In genomic region chr17:18038149-18038850, GRCh38 we compare ENCODE assay signal across 8 cellular contexts. TPM values are rescaled to one million over a fixed set of nuclear protein-coding genes. Genes with fewer than 3 reads are reported as not detected.
DNase-seq lines count a peak whose midpoint lies in the region; ATAC-seq and TF ChIP-seq lines count a peak whose summit lies in the region.

No MANE protein-coding gene starts in this region.

- H2BK12ac ChIP-seq in neuronal stem cell (ENCODE audit: low read length): no peak overlapping the region

- H3K27me3 ChIP-seq in right atrium auricular region: no peaks in the 10 kb centered on the region
- H3K27me3 ChIP-seq in neuronal stem cell (ENCODE audit: control insufficient read depth in 3 of 3, insufficient read depth in 3 of 3, low read depth in 1 of 3, low read length in 3 of 3): peaks cover 0 to 2% (median 0%) of the 10 kb centered on the region in 3 experiments

- H3K4me3 Mint-ChIP-seq in T-helper 2 cell treated with Interferon-gamma antibody and Interleukin-4, amounts not matched to agents 5 μg/mL and 100 μg/mL, for 36 hours: peak overlapping the region; percentile 98
- peak overlapping the region; percentile 99 for H3K4me3 Mint-ChIP-seq in endothelial cell (ENCODE audit: unreplicated experiment)

- H3K27ac ChIP-seq in right atrium auricular region (peak overlapping the region; percentile 88 to 89), neuronal stem cell (replicated peaks; ENCODE audit: low read length) (no peak overlapping the region)

- H2BK120ac ChIP-seq in neuronal stem cell (ENCODE audit: low read depth, low read length): no peak overlapping the region

- H3K27ac Mint-ChIP-seq in T-helper 2 cell treated with Interferon-gamma antibody and Interleukin-4, amounts not matched to agents 5 μg/mL and 100 μg/mL, for 36 hours: peak overlapping the region; percentile 97
- H3K27ac Mint-ChIP-seq in endothelial cell (ENCODE audit: unreplicated experiment): no peak overlapping the region

- H4K8ac ChIP-seq in neuronal stem cell (ENCODE audit: low read depth, low read length): no peak overlapping the region

- no peak overlapping the region for H3K23ac ChIP-seq in neuronal stem cell (ENCODE audit: low read depth, low read length, poor library complexity)

- H2AK5ac ChIP-seq in neuronal stem cell (ENCODE audit: low read depth, low read length): peak overlapping the region; percentile 73

- no CpG with 5 or more reads among the region's 13 CpGs for WGBS in neuronal stem cell (ENCODE audit: extremely low coverage in 2 of 2, insufficient read length in 2 of 2, insufficient replicate concordance in 1 of 2), 2 donors

- H3K27me3 Mint-ChIP-seq in T-helper 2 cell treated with Interferon-gamma antibody and Interleukin-4, amounts not matched to agents 5 μg/mL and 100 μg/mL, for 36 hours (ENCODE audit: low read depth): no peaks in the 10 kb centered on the region
- H3K27me3 Mint-ChIP-seq in endothelial cell (ENCODE audit: unreplicated experiment): peaks cover 6% of the 10 kb centered on the region

- H3K4me2 ChIP-seq in neuronal stem cell (ENCODE audit: insufficient read depth, low read length, poor library complexity, severe bottlenecking): peak overlapping the region; percentile 78

- no peak for DNase-seq in right atrium auricular region (ENCODE audit: low spot score)
- DNase-seq in Right ventricle myocardium superior: no peak
- DNase-seq in T-helper 2 cell treated with Interferon-gamma antibody and Interleukin-4, amounts not matched to agents 5 μg/mL and 100 μg/mL, for 36 hours (ENCODE audit: low spot score): peak; percentile 18
- no peak for DNase-seq in endothelial cell (ENCODE audit: low spot score)
- DNase-seq in neuronal stem cell (ENCODE audit: low spot score): no peak
- no peak for DNase-seq in mucosa of gallbladder (ENCODE audit: low spot score)

- H3K4me1 Mint-ChIP-seq in T-helper 2 cell treated with Interferon-gamma antibody and Interleukin-4, amounts not matched to agents 5 μg/mL and 100 μg/mL, for 36 hours (ENCODE audit: low read depth): peaks cover 37% of the 10 kb centered on the region
- peaks cover 27% of the 10 kb centered on the region for H3K4me1 Mint-ChIP-seq in endothelial cell (ENCODE audit: unreplicated experiment)

- H3K9ac ChIP-seq in neuronal stem cell (ENCODE audit: low read depth, low read length, poor library complexity): peak overlapping the region; percentile 85

- H3K9me3 Mint-ChIP-seq in T-helper 2 cell treated with Interferon-gamma antibody and Interleukin-4, amounts not matched to agents 5 μg/mL and 100 μg/mL, for 36 hours: no peaks in the 10 kb centered on the region
- no peaks in the 10 kb centered on the region for H3K9me3 Mint-ChIP-seq in endothelial cell (ENCODE audit: unreplicated experiment)

- intact Hi-C loops in Right ventricle myocardium superior (cut with DNase I): loop anchor here (5.0 to 10.0 kb wide), 2 partner anchors 63 to 356 kb away; partner anchors contain the start of genes DRC3, RAI1 and TOM1L2

- peak overlapping the region; percentile 80 to 83 for H3K4me3 ChIP-seq in right atrium auricular region
- peak overlapping the region; percentile 72 to 99 for H3K4me3 ChIP-seq in neuronal stem cell (ENCODE audit: low read length in 2 of 2)

- H3K36me3 ChIP-seq in right atrium auricular region: no peaks in the 10 kb centered on the region
- H3K36me3 ChIP-seq in neuronal stem cell (replicated peaks in 1 of 2; ENCODE audit: control insufficient read depth in 2 of 2, insufficient read depth in 2 of 2, low read length in 2 of 2): no peaks in the 10 kb centered on the region

- H2BK15ac ChIP-seq in neuronal stem cell (ENCODE audit: low read length): no peak overlapping the region

- H3K36me3 Mint-ChIP-seq in T-helper 2 cell treated with Interferon-gamma antibody and Interleukin-4, amounts not matched to agents 5 μg/mL and 100 μg/mL, for 36 hours (ENCODE audit: low read depth): peaks cover 3% of the 10 kb centered on the region
- peaks cover 5% of the 10 kb centered on the region for H3K36me3 Mint-ChIP-seq in endothelial cell (ENCODE audit: low read depth, unreplicated experiment)

- H2BK5ac ChIP-seq in neuronal stem cell (ENCODE audit: low read length): peak overlapping the region; percentile 88

- no peak overlapping the region for H4K91ac ChIP-seq in neuronal stem cell (ENCODE audit: low read depth, low read length, poor library complexity)

- no peak for ATAC-seq in Right ventricle myocardium superior (ENCODE audit: poor library complexity)
- no peak for ATAC-seq in GM18868 (IDR thresholded peaks at IDR 0.05; ENCODE audit: unreplicated experiment)
- no peak for ATAC-seq in GM18873 (IDR thresholded peaks at IDR 0.05; ENCODE audit: low FRiP score, unreplicated experiment)

- H3K79me1 ChIP-seq in neuronal stem cell (ENCODE audit: low read depth, low read length): peaks cover 7% of the 10 kb centered on the region

- H3K4ac ChIP-seq in neuronal stem cell (ENCODE audit: low read length): no peak overlapping the region

- H3K18ac ChIP-seq in neuronal stem cell (ENCODE audit: low read length): peak overlapping the region; percentile 95

- TF ChIP-seq CTCF in right atrium auricular region (IDR thresholded peaks at IDR 0.05) (no peak), endothelial cell (IDR thresholded peaks at IDR 0.05; ENCODE audit: unreplicated experiment) (no peak)

- H2AFZ ChIP-seq in neuronal stem cell (ENCODE audit: low read length): peak overlapping the region; percentile 91

- no peaks in the 10 kb centered on the region for H3K9me3 ChIP-seq in right atrium auricular region
- H3K9me3 ChIP-seq in neuronal stem cell (replicated peaks in 1 of 2; ENCODE audit: control insufficient read depth in 2 of 2, insufficient read depth in 1 of 2, low read depth in 1 of 2, low read length in 2 of 2): no peaks in the 10 kb centered on the region

- no peak overlapping the region for H3K14ac ChIP-seq in neuronal stem cell (ENCODE audit: low read length)

- H3K4me1 ChIP-seq in right atrium auricular region: peaks cover 0 to 44% of the 10 kb centered on the region in 2 donors
- H3K4me1 ChIP-seq in neuronal stem cell (ENCODE audit: control insufficient read depth in 2 of 2, insufficient read depth in 1 of 2, low read depth in 1 of 2, low read length in 2 of 2): peaks cover 13 to 17% of the 10 kb centered on the region in 2 donors

RNA-seq across cellular contexts. Expression of gene ATPAF2, which starts 0.7 kb away (rescaled TPM):
- total RNA-seq in right atrium auricular region (10 to 100 TPM; 11.1 to 47.0 TPM), Right ventricle myocardium superior (34.1 TPM), endothelial cell (ENCODE audit: unreplicated experiment) (24.7 TPM), mucosa of gallbladder (37.6 TPM)
- polyA plus RNA-seq in neuronal stem cell (2013, experiment 1 of 2): 18.5 TPM
- 19.0 TPM for polyA plus RNA-seq in neuronal stem cell (2013, experiment 2 of 2)

RNA-seq across cellular contexts. Expression of gene GID4, which starts 0.9 kb away (rescaled TPM):
- total RNA-seq in right atrium auricular region (10 to 100 TPM; 14.0 to 22.1 TPM), Right ventricle myocardium superior (18.9 TPM), endothelial cell (ENCODE audit: unreplicated experiment) (15.5 TPM), mucosa of gallbladder (12.0 TPM)
- 9.7 TPM for polyA plus RNA-seq in neuronal stem cell (2013, experiment 1 of 2)
- polyA plus RNA-seq in neuronal stem cell (2013, experiment 2 of 2): 10.5 TPM

RNA-seq across cellular contexts. Expression of gene DRG2, which starts 49.4 kb away (rescaled TPM):
- 10 to 100 TPM; 18.2 to 27.7 TPM for total RNA-seq in right atrium auricular region
- total RNA-seq in Right ventricle myocardium superior: 20.2 TPM
- 38.3 TPM for total RNA-seq in endothelial cell (ENCODE audit: unreplicated experiment)
- polyA plus RNA-seq in neuronal stem cell (2013, experiment 1 of 2): 21.8 TPM
- 20.9 TPM for polyA plus RNA-seq in neuronal stem cell (2013, experiment 2 of 2)
- total RNA-seq in mucosa of gallbladder: 36.4 TPM
